Comparison of ENCODE assay signal across 1 cellular context in genomic region chr10:78755877-78756455, GRCh38.
TF ChIP-seq lines count a peak whose summit lies in the region.

No MANE protein-coding gene starts in this region.

TF ChIP-seq in GM12878, 131 proteins besides CTCF, POLR2A, EP300 and RAD21:
- 0 out of 2 replicates have a peak, but pooled peaks have one; percentile 36 for TF ChIP-seq ZBTB40 (IDR thresholded peaks at IDR 0.05; ENCODE audit: borderline replicate concordance)
- TF ChIP-seq IRF4 (IDR thresholded peaks at IDR 0.05; ENCODE audit: low read depth, low read length), result no peak
